In genomic region chr1:21775985-21776562, GRCh38 we compare ENCODE assay signal across 14 cellular contexts. TPM values are rescaled to one million over a fixed set of nuclear protein-coding genes. Genes with fewer than 3 reads are reported as not detected.
A peak's percentile ranks its signal among the peaks of the same experiment; 100 is the strongest.
DNase-seq lines count a peak whose midpoint lies in the region; ATAC-seq and TF ChIP-seq lines count a peak whose summit lies in the region.
"Had no signal": no experiment of that assay in that cellular context is flagged by ENCODE, and none has a peak within 500 bp of the region (broad histone marks: within the 10 kb centered on the region; RNA-seq: fewer than 3 reads in every experiment).

No MANE protein-coding gene starts in this region.

- DNase-seq in MCF 10A (ENCODE audit: unreplicated experiment) (no peak), mammary epithelial cell (no peak), T-cell (no peak), dorsolateral prefrontal cortex (no peak), suprapubic skin (ENCODE audit: low spot score in 2 of 2) (no peak)
- DNase-seq in stimulated activated naive B cell treated with anti-CD40 and anti-IgM and Interleukin-4, amounts not matched to agents 10 μg/mL and 1 μg/mL and 100 μg/mL, for 72 hours, result no peak
- DNase-seq: activated CD4-positive, alpha-beta T cell treated with anti-CD3 and anti-CD28 coated beads for 48 hours; brain microvascular endothelial cell; NCI-H1092 treated with DMSO at 0.1 percent for 48 hours; NCI-H69; nephron progenitor cell; SJCRH30 had no signal

- no peak for TF ChIP-seq EP300 in suprapubic skin (IDR thresholded peaks at IDR 0.05)

- no peaks in the 10 kb centered on the region for H3K9me3 ChIP-seq in mammary epithelial cell (replicated peaks; ENCODE audit: insufficient read depth, low read length)
- no peaks in the 10 kb centered on the region for H3K9me3 ChIP-seq in suprapubic skin
- H3K9me3 ChIP-seq: SJCRH30 had no signal

- H3K27ac Mint-ChIP-seq in MCF 10A (ENCODE audit: low read depth, unreplicated experiment), result peak overlapping the region; percentile 27
- peak overlapping the region; percentile 47 to 70 for H3K27ac Mint-ChIP-seq in T-cell
- no peak overlapping the region for H3K27ac Mint-ChIP-seq in stimulated activated naive B cell treated with anti-CD40 and anti-IgM and Interleukin-4, amounts not matched to agents 10 μg/mL and 1 μg/mL and 100 μg/mL, for 72 hours

- BruUV-seq in MCF 10A (replicated peaks; lab: Mats Ljungman, UMichigan) (no TSS peak), mammary epithelial cell (replicated peaks; lab: Mats Ljungman, UMichigan) (no TSS peak)

- H3K9me3 Mint-ChIP-seq in MCF 10A (ENCODE audit: unreplicated experiment) (no peaks in the 10 kb centered on the region), T-cell (peaks cover 0 to 3% (median 0%) of the 10 kb centered on the region in 3 donors)
- no peaks in the 10 kb centered on the region for H3K9me3 Mint-ChIP-seq in stimulated activated naive B cell treated with anti-CD40 and anti-IgM and Interleukin-4, amounts not matched to agents 10 μg/mL and 1 μg/mL and 100 μg/mL, for 72 hours

- intact Hi-C loops in MCF 10A (cut with micrococcal nuclease) (no loop called here), mammary epithelial cell (cut with micrococcal nuclease) (no loop called here), dorsolateral prefrontal cortex (cut with DNase I) (no loop called here)

- no peak for ATAC-seq in T-cell (replicated peaks in 1 of 4)
- ATAC-seq in HG02840 (IDR thresholded peaks at IDR 0.05; ENCODE audit: low FRiP score, unreplicated experiment), result no peak
- ATAC-seq in stimulated activated naive B cell treated with anti-CD40 and anti-IgM and Interleukin-4, amounts not matched to agents 10 μg/mL and 1 μg/mL and 100 μg/mL, for 72 hours (replicated peaks), result no peak

- no peaks in the 10 kb centered on the region for H3K27me3 ChIP-seq in mammary epithelial cell (ENCODE audit: insufficient read depth, low read length)
- no peaks in the 10 kb centered on the region for H3K27me3 ChIP-seq in dorsolateral prefrontal cortex
- no peaks in the 10 kb centered on the region for H3K27me3 ChIP-seq in suprapubic skin
- H3K27me3 ChIP-seq: brain microvascular endothelial cell, SJCRH30 had no signal

- H3K27ac ChIP-seq in mammary epithelial cell (ENCODE audit: insufficient read depth, low read depth, low read length), result no peak overlapping the region
- H3K27ac ChIP-seq in dorsolateral prefrontal cortex, result peak overlapping the region in 55 of 59 donors; percentile 8 to 93 (median 77)
- H3K27ac ChIP-seq in temporal lobe (ENCODE audit: low read depth, low read length), result peak overlapping the region; percentile 20
- H3K27ac ChIP-seq in suprapubic skin, result no peak overlapping the region
- H3K27ac ChIP-seq: brain microvascular endothelial cell, SJCRH30 had no signal

- no peak overlapping the region for H2AFZ ChIP-seq in mammary epithelial cell (ENCODE audit: low read depth, low read length)

- no peaks in the 10 kb centered on the region for H3K4me1 ChIP-seq in mammary epithelial cell (ENCODE audit: insufficient read depth, low read length)
- peaks cover 20% of the 10 kb centered on the region for H3K4me1 ChIP-seq in suprapubic skin

- H3K4me1 Mint-ChIP-seq in MCF 10A (ENCODE audit: insufficient read depth, unreplicated experiment) (peaks cover 19% of the 10 kb centered on the region), T-cell (peaks cover 55 to 66% (median 56%) of the 10 kb centered on the region in 3 donors)
- H3K4me1 Mint-ChIP-seq in stimulated activated naive B cell treated with anti-CD40 and anti-IgM and Interleukin-4, amounts not matched to agents 10 μg/mL and 1 μg/mL and 100 μg/mL, for 72 hours, result peaks cover 34 to 53% of the 10 kb centered on the region in 2 donors

- H3K36me3 ChIP-seq in mammary epithelial cell (ENCODE audit: insufficient read depth, low read length) (no peaks in the 10 kb centered on the region), suprapubic skin (no peaks in the 10 kb centered on the region)
- H3K36me3 ChIP-seq: brain microvascular endothelial cell had no signal

- CTCF ChIA-PET in MCF 10A (lab: Yijun Ruan, JAX), result interaction anchor here (0.5 kb wide), 1 partner anchor 289 kb away, joined by 3 read pairs; no protein-coding TSS in a partner anchor
- CTCF ChIA-PET in mammary epithelial cell (lab: Charles Lee; ENCODE audit: low non-redundant PET), result no interaction called here
- CTCF ChIA-PET in T-cell (lab: Charles Lee), result interaction anchor here in 1 of 2 donors (0.6 to 0.7 kb wide), 2 partner anchors 10 to 171 kb away, joined by 3 read pairs; no protein-coding TSS in a partner anchor

- H4K20me1 ChIP-seq in mammary epithelial cell (ENCODE audit: insufficient read depth, low read length), result no peaks in the 10 kb centered on the region

- POLR2A ChIA-PET in MCF 10A (lab: Yijun Ruan, JAX), result no interaction called here
- POLR2A ChIA-PET in T-cell (lab: Charles Lee), result interaction anchor here in 1 of 2 donors (0.7 kb wide), 1 partner anchor 202 kb away, joined by 8 read pairs; no protein-coding TSS in a partner anchor

- H3K4me3 ChIP-seq in mammary epithelial cell (replicated peaks in 1 of 3; ENCODE audit: insufficient read depth in 1 of 3, low read depth in 2 of 3, low read length in 3 of 3) (no peak overlapping the region), dorsolateral prefrontal cortex (no peak overlapping the region), suprapubic skin (no peak overlapping the region)
- H3K4me3 ChIP-seq: SJCRH30 had no signal

- no peak overlapping the region for H3K9ac ChIP-seq in mammary epithelial cell (ENCODE audit: insufficient read depth, low read length)

- no peak overlapping the region for H3K4me2 ChIP-seq in mammary epithelial cell (ENCODE audit: insufficient read depth, low read depth, low read length)

- in situ Hi-C loops in mammary epithelial cell (cut with MboI; ENCODE audit: low sequenced_read_pairs in 2 of 2), result no loop called here

- H3K4me3 Mint-ChIP-seq in MCF 10A (ENCODE audit: unreplicated experiment) (no peak overlapping the region), T-cell (no peak overlapping the region)
- H3K4me3 Mint-ChIP-seq in stimulated activated naive B cell treated with anti-CD40 and anti-IgM and Interleukin-4, amounts not matched to agents 10 μg/mL and 1 μg/mL and 100 μg/mL, for 72 hours, result no peak overlapping the region
- H3K4me3 Mint-ChIP-seq: nephron progenitor cell had no signal

- H3K36me3 Mint-ChIP-seq in MCF 10A (ENCODE audit: insufficient read depth, unreplicated experiment) (peaks cover 6% of the 10 kb centered on the region), T-cell (peaks cover 7% of the 10 kb centered on the region)
- H3K36me3 Mint-ChIP-seq in stimulated activated naive B cell treated with anti-CD40 and anti-IgM and Interleukin-4, amounts not matched to agents 10 μg/mL and 1 μg/mL and 100 μg/mL, for 72 hours, result peaks cover 7 to 39% of the 10 kb centered on the region in 2 donors

- dilution Hi-C loops in mammary epithelial cell (cut with HindIII; ENCODE audit: low sequenced_read_pairs), result no loop called here

- H3K79me2 ChIP-seq in mammary epithelial cell (ENCODE audit: insufficient read depth, low read length), result peaks cover 96% of the 10 kb centered on the region

- no peak for TF ChIP-seq POLR2A in suprapubic skin (IDR thresholded peaks at IDR 0.05)

- TF ChIP-seq CTCF in MCF 10A (IDR thresholded peaks at IDR 0.05; ENCODE audit: unreplicated experiment), result no peak
- TF ChIP-seq CTCF in mammary epithelial cell (conservative IDR thresholded peaks at IDR 0.05 in 1 of 2, IDR thresholded peaks at IDR 0.05 in 1 of 2; ENCODE audit: extremely low read depth in 1 of 2, insufficient read depth in 1 of 2, low read depth in 1 of 2, low read length in 2 of 2), result no peak
- no peak for TF ChIP-seq CTCF in dorsolateral prefrontal cortex (IDR thresholded peaks at IDR 0.05 in 54 of 56, conservative IDR thresholded peaks at IDR 0.05 in 2 of 56; ENCODE audit: low read depth in 1 of 56, partially characterized antibody in 56 of 56)
- TF ChIP-seq CTCF in suprapubic skin (IDR thresholded peaks at IDR 0.05), result no peak

- H3K27me3 Mint-ChIP-seq in MCF 10A (ENCODE audit: insufficient read depth, unreplicated experiment) (no peaks in the 10 kb centered on the region), T-cell (no peaks in the 10 kb centered on the region)
- H3K27me3 Mint-ChIP-seq in stimulated activated naive B cell treated with anti-CD40 and anti-IgM and Interleukin-4, amounts not matched to agents 10 μg/mL and 1 μg/mL and 100 μg/mL, for 72 hours, result no peaks in the 10 kb centered on the region

RNA-seq across cellular contexts. Expression of gene USP48, which starts 6.9 kb away (rescaled TPM):
- total RNA-seq in MCF 10A (2022) (60.2 and 64.8 TPM in 2 replicates), mammary epithelial cell (10 to 100 TPM; 33.3 to 53.5 TPM), T-cell (10 to 100 TPM; 65.8 to 95.6 (median 77.5) TPM), dorsolateral prefrontal cortex (100 to 1,000 TPM in 79 of 120 experiments, 10 to 100 TPM in 41; 77.5 to 131 (median 105) TPM), temporal lobe (67.9 TPM), suprapubic skin (100 to 1,000 TPM in 1 of 4 donors, 10 to 100 TPM in 3; 27.7 to 151 (median 46.0) TPM)
- 14.0 TPM for polyA plus RNA-seq in mammary epithelial cell
- 25.0 TPM for polyA minus RNA-seq in mammary epithelial cell

RNA-seq across cellular contexts. Expression of gene LDLRAD2, which starts 36.0 kb away (rescaled TPM):
- total RNA-seq in MCF 10A (2022) (not detected in 2 replicates), mammary epithelial cell (not detected), T-cell (under 1 TPM in 2 of 5 donors, not detected in 3; 0.07 to 0.13 TPM), dorsolateral prefrontal cortex (1 to 10 TPM in 10 of 120 experiments, under 1 TPM in 102, not detected in 8; 0.11 to 1.7 (median 0.48) TPM), temporal lobe (not detected), suprapubic skin (under 1 TPM in 2 of 4 donors, not detected in 2; 0.13 to 0.29 TPM)
- not detected for polyA plus RNA-seq in mammary epithelial cell
- polyA minus RNA-seq in mammary epithelial cell, result not detected

Comparison
In these comparisons a context has a peak if more than half of its experiments do, and no peak if none do; other contexts are left out.
1. H3K27ac ChIP-seq: peak in dorsolateral prefrontal cortex (55 of 59) and temporal lobe (single experiment); none in mammary epithelial cell (single experiment) and suprapubic skin (single experiment).